Comparison of ENCODE assay signal across 1 cellular context in the genomic region with DNA sequence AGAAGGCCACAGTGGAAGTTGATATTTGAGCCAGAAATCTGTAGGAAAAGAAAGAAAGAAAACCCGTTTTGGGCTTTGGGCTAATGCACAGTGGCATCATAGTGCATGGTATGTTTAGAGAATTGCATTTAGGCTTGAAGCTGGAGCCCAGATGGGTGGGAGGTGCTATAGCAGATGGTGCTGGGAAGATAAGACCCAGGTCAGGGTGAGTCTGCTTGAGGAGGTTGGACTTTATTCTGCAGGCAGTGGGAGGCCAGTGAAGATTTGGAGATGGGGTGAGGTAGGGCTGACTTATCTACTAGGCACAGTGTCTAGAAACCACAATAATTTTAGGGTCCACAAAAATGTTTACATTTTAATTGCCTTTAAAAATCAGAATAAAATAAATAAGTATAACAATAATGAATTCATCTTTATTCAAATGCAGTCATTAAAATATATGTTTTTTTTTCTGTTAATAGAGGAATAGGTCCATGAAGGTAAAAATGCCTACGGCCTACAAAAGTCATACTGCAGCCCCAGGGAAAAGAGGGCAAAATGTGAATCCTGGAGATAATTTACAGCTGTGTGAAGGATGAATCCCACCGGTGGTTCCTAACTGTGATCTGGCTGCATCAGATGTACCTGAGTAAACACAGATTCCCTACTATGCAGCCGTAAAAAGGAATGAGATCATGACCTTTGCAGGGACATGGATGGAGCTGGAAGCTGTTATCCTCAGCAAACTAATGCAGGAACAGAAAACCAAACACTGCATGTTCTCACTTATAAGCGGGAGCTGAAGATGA.
TF ChIP-seq lines count a peak whose summit lies in the region.

No MANE protein-coding gene starts in this region.

TF ChIP-seq in K562, 482 proteins besides CTCF, POLR2A, EP300 and RAD21 (continued from another document and continues in another):
- no peak for TF ChIP-seq HNRNPLL (IDR thresholded peaks at IDR 0.05; ENCODE audit: low read depth, low read length, poor library complexity, severe bottlenecking)
- TF ChIP-seq, protein P1, sequence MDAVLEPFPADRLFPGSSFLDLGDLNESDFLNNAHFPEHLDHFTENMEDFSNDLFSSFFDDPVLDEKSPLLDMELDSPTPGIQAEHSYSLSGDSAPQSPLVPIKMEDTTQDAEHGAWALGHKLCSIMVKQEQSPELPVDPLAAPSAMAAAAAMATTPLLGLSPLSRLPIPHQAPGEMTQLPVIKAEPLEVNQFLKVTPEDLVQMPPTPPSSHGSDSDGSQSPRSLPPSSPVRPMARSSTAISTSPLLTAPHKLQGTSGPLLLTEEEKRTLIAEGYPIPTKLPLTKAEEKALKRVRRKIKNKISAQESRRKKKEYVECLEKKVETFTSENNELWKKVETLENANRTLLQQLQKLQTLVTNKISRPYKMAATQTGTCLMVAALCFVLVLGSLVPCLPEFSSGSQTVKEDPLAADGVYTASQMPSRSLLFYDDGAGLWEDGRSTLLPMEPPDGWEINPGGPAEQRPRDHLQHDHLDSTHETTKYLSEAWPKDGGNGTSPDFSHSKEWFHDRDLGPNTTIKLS (IDR thresholded peaks at IDR 0.05; ENCODE audit: borderline replicate concordance, low read depth): no peak; the same call in 1 of the 2 replicates
- no peak for TF ChIP-seq GABPB1 (CRISPR knock-in tag; IDR thresholded peaks at IDR 0.05)
- TF ChIP-seq, protein P2, sequence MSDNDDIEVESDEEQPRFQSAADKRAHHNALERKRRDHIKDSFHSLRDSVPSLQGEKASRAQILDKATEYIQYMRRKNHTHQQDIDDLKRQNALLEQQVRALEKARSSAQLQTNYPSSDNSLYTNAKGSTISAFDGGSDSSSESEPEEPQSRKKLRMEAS (CRISPR knock-in tag; IDR thresholded peaks at IDR 0.05): no peak
- no peak for TF ChIP-seq ARHGAP35 (IDR thresholded peaks at IDR 0.05; ENCODE audit: partially characterized antibody)
- TF ChIP-seq, protein P3, sequence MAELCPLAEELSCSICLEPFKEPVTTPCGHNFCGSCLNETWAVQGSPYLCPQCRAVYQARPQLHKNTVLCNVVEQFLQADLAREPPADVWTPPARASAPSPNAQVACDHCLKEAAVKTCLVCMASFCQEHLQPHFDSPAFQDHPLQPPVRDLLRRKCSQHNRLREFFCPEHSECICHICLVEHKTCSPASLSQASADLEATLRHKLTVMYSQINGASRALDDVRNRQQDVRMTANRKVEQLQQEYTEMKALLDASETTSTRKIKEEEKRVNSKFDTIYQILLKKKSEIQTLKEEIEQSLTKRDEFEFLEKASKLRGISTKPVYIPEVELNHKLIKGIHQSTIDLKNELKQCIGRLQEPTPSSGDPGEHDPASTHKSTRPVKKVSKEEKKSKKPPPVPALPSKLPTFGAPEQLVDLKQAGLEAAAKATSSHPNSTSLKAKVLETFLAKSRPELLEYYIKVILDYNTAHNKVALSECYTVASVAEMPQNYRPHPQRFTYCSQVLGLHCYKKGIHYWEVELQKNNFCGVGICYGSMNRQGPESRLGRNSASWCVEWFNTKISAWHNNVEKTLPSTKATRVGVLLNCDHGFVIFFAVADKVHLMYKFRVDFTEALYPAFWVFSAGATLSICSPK (IDR thresholded peaks at IDR 0.05; ENCODE audit: borderline replicate concordance): no peak
- TF ChIP-seq, protein P4, sequence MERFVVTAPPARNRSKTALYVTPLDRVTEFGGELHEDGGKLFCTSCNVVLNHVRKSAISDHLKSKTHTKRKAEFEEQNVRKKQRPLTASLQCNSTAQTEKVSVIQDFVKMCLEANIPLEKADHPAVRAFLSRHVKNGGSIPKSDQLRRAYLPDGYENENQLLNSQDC (CRISPR knock-in tag; IDR thresholded peaks at IDR 0.05): no peak
- TF ChIP-seq SMARCC2 (IDR thresholded peaks at IDR 0.05; ENCODE audit: low read depth): peak; percentile 91
- TF ChIP-seq, protein P5, sequence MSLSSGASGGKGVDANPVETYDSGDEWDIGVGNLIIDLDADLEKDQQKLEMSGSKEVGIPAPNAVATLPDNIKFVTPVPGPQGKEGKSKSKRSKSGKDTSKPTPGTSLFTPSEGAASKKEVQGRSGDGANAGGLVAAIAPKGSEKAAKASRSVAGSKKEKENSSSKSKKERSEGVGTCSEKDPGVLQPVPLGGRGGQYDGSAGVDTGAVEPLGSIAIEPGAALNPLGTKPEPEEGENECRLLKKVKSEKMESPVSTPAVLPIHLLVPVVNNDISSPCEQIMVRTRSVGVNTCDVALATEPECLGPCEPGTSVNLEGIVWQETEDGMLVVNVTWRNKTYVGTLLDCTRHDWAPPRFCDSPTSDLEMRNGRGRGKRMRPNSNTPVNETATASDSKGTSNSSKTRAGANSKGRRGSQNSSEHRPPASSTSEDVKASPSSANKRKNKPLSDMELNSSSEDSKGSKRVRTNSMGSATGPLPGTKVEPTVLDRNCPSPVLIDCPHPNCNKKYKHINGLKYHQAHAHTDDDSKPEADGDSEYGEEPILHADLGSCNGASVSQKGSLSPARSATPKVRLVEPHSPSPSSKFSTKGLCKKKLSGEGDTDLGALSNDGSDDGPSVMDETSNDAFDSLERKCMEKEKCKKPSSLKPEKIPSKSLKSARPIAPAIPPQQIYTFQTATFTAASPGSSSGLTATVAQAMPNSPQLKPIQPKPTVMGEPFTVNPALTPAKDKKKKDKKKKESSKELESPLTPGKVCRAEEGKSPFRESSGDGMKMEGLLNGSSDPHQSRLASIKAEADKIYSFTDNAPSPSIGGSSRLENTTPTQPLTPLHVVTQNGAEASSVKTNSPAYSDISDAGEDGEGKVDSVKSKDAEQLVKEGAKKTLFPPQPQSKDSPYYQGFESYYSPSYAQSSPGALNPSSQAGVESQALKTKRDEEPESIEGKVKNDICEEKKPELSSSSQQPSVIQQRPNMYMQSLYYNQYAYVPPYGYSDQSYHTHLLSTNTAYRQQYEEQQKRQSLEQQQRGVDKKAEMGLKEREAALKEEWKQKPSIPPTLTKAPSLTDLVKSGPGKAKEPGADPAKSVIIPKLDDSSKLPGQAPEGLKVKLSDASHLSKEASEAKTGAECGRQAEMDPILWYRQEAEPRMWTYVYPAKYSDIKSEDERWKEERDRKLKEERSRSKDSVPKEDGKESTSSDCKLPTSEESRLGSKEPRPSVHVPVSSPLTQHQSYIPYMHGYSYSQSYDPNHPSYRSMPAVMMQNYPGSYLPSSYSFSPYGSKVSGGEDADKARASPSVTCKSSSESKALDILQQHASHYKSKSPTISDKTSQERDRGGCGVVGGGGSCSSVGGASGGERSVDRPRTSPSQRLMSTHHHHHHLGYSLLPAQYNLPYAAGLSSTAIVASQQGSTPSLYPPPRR (CRISPR knock-in tag; IDR thresholded peaks at IDR 0.05; ENCODE audit: borderline replicate concordance): no peak
- TF ChIP-seq, protein P6, sequence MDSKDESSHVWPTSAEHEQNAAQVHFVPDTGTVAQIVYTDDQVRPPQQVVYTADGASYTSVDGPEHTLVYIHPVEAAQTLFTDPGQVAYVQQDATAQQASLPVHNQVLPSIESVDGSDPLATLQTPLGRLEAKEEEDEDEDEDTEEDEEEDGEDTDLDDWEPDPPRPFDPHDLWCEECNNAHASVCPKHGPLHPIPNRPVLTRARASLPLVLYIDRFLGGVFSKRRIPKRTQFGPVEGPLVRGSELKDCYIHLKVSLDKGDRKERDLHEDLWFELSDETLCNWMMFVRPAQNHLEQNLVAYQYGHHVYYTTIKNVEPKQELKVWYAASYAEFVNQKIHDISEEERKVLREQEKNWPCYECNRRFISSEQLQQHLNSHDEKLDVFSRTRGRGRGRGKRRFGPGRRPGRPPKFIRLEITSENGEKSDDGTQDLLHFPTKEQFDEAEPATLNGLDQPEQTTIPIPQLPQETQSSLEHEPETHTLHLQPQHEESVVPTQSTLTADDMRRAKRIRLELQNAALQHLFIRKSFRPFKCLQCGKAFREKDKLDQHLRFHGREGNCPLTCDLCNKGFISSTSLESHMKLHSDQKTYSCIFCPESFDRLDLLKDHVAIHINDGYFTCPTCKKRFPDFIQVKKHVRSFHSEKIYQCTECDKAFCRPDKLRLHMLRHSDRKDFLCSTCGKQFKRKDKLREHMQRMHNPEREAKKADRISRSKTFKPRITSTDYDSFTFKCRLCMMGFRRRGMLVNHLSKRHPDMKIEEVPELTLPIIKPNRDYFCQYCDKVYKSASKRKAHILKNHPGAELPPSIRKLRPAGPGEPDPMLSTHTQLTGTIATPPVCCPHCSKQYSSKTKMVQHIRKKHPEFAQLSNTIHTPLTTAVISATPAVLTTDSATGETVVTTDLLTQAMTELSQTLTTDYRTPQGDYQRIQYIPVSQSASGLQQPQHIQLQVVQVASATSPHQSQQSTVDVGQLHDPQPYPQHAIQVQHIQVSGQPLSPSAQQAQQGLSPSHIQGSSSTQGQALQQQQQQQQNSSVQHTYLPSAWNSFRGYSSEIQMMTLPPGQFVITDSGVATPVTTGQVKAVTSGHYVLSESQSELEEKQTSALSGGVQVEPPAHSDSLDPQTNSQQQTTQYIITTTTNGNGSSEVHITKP (IDR thresholded peaks at IDR 0.05; ENCODE audit: partially characterized antibody): peak; percentile 37
- no peak for TF ChIP-seq ZFP36 (IDR thresholded peaks at IDR 0.05; ENCODE audit: low read depth, low read length, partially characterized antibody)
- TF ChIP-seq, protein P7, sequence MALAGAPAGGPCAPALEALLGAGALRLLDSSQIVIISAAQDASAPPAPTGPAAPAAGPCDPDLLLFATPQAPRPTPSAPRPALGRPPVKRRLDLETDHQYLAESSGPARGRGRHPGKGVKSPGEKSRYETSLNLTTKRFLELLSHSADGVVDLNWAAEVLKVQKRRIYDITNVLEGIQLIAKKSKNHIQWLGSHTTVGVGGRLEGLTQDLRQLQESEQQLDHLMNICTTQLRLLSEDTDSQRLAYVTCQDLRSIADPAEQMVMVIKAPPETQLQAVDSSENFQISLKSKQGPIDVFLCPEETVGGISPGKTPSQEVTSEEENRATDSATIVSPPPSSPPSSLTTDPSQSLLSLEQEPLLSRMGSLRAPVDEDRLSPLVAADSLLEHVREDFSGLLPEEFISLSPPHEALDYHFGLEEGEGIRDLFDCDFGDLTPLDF (CRISPR knock-in tag; IDR thresholded peaks at IDR 0.05): no peak
- TF ChIP-seq ZNF165 (CRISPR knock-in tag; IDR thresholded peaks at IDR 0.05; ENCODE audit: borderline replicate concordance): no peak
- TF ChIP-seq BDP1 (IDR thresholded peaks at IDR 0.05; ENCODE audit: insufficient read depth, insufficient read length): no peak
- TF ChIP-seq ZNF184 (CRISPR knock-in tag; IDR thresholded peaks at IDR 0.05): no peak
- TF ChIP-seq, protein P8, sequence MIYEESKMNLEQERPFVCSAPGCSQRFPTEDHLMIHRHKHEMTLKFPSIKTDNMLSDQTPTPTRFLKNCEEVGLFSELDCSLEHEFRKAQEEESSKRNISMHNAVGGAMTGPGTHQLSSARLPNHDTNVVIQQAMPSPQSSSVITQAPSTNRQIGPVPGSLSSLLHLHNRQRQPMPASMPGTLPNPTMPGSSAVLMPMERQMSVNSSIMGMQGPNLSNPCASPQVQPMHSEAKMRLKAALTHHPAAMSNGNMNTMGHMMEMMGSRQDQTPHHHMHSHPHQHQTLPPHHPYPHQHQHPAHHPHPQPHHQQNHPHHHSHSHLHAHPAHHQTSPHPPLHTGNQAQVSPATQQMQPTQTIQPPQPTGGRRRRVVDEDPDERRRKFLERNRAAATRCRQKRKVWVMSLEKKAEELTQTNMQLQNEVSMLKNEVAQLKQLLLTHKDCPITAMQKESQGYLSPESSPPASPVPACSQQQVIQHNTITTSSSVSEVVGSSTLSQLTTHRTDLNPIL (CRISPR knock-in tag; IDR thresholded peaks at IDR 0.05): no peak
- TF ChIP-seq ERF (CRISPR knock-in tag; IDR thresholded peaks at IDR 0.05): 0 out of 2 replicates have a peak, but pooled peaks have one; percentile 41
- TF ChIP-seq KDM2B (CRISPR knock-in tag; IDR thresholded peaks at IDR 0.05): no peak
- TF ChIP-seq CHD2 (IDR thresholded peaks at IDR 0.05; ENCODE audit: low read depth, low read length): no peak
- no peak for TF ChIP-seq CBX1 (IDR thresholded peaks at IDR 0.05; ENCODE audit: low read depth)
- TF ChIP-seq, protein P9, sequence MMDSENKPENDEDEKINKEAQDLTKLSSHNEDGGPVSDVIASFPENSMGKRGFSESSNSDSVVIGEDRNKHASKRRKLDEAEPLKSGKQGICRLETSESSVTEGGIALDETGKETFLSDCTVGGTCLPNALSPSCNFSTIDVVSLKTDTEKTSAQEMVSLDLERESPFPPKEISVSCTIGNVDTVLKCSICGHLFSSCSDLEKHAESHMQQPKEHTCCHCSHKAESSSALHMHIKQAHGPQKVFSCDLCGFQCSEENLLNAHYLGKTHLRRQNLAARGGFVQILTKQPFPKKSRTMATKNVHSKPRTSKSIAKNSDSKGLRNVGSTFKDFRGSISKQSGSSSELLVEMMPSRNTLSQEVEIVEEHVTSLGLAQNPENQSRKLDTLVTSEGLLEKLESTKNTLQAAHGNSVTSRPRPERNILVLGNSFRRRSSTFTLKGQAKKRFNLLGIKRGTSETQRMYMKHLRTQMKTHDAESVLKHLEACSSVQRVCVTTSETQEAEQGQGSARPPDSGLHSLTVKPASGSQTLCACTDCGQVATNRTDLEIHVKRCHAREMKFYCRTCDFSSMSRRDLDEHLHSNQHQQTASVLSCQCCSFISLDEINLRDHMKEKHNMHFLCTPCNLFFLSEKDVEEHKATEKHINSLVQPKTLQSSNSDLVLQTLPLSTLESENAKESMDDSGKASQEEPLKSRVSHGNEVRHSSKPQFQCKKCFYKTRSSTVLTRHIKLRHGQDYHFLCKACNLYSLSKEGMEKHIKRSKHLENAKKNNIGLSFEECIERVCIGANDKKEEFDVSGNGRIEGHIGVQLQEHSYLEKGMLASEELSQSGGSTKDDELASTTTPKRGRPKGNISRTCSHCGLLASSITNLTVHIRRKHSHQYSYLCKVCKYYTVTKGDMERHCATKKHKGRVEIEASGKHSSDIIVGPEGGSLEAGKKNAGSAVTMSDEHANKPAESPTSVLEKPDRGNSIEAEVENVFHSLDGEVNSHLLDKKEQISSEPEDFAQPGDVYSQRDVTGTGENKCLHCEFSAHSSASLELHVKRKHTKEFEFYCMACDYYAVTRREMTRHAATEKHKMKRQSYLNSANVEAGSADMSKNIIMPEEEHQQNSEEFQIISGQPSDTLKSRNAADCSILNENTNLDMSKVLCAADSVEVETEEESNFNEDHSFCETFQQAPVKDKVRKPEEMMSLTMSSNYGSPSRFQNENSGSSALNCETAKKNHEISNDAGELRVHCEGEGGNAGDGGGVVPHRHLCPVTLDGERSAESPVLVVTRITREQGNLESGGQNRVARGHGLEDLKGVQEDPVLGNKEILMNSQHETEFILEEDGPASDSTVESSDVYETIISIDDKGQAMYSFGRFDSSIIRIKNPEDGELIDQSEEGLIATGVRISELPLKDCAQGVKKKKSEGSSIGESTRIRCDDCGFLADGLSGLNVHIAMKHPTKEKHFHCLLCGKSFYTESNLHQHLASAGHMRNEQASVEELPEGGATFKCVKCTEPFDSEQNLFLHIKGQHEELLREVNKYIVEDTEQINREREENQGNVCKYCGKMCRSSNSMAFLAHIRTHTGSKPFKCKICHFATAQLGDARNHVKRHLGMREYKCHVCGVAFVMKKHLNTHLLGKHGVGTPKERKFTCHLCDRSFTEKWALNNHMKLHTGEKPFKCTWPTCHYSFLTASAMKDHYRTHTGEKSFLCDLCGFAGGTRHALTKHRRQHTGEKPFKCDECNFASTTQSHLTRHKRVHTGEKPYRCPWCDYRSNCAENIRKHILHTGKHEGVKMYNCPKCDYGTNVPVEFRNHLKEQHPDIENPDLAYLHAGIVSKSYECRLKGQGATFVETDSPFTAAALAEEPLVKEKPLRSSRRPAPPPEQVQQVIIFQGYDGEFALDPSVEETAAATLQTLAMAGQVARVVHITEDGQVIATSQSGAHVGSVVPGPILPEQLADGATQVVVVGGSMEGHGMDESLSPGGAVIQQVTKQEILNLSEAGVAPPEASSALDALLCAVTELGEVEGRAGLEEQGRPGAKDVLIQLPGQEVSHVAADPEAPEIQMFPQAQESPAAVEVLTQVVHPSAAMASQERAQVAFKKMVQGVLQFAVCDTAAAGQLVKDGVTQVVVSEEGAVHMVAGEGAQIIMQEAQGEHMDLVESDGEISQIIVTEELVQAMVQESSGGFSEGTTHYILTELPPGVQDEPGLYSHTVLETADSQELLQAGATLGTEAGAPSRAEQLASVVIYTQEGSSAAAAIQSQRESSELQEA (IDR thresholded peaks at IDR 0.05; ENCODE audit: low read depth): no peak
- no peak for TF ChIP-seq PRPF4 (IDR thresholded peaks at IDR 0.05; ENCODE audit: insufficient read depth, low read depth, low read length, poor library complexity, severe bottlenecking)
- TF ChIP-seq NR2F6 (CRISPR knock-in tag; IDR thresholded peaks at IDR 0.05): no peak
- no peak; a peak in 1 of 4 replicates for TF ChIP-seq NONO (IDR thresholded peaks at IDR 0.05; ENCODE audit: low read depth in 2 of 2, low read length in 1 of 2)
- TF ChIP-seq TBL1XR1 (IDR thresholded peaks at IDR 0.05; ENCODE audit: low read length in 2 of 2): peak; percentile 18 to 79; a peak in 3 of 4 replicates
